In the genomic region with DNA sequence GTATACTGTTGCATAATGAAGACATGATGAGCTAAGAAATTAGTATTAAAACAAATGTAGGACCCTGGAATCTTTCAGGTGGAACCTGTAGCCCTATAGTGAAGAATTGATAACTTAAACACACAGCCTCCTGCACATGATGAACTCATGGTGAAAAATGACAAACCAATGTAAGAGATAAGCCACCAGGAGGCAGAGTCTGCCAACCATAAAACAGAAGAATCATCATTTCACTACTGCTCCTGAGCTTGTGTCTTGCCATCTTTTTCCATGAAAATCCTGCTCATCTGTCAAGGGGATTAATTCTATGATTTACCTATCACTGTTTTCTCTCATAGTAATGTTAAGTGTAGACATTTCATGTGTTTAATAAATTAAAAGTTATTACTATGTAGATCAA, we compare ENCODE assay signal across 9 cellular contexts.
DNase-seq lines count a peak whose midpoint lies in the region; ATAC-seq and TF ChIP-seq lines count a peak whose summit lies in the region.
"Had no signal": no experiment of that assay in that cellular context is flagged by ENCODE, and none has a peak within 500 bp of the region (broad histone marks: within the 10 kb centered on the region; RNA-seq: fewer than 3 reads in every experiment).

No MANE protein-coding gene starts in this region.

- no peak for ATAC-seq in stimulated activated effector memory CD8-positive, alpha-beta T cell treated with anti-CD3 and anti-CD28 coated beads, Interleukin-12 subunit alpha, Interleukin-12 subunit beta, amount 100 ng/mL, for 72 hours
- ATAC-seq in stimulated activated memory B cell treated with anti-CD40 and anti-IgM and Interleukin-4, amounts not matched to agents 10 μg/mL and 1 μg/mL and 100 μg/mL, for 72 hours: no peak

- no peak for TF ChIP-seq POLR2A in testis (IDR thresholded peaks at IDR 0.05)

- H3K9me3 Mint-ChIP-seq in stimulated activated effector memory CD8-positive, alpha-beta T cell treated with anti-CD3 and anti-CD28 coated beads, Interleukin-12 subunit alpha, Interleukin-12 subunit beta, amount 100 ng/mL, for 72 hours: peaks cover 15% of the 10 kb centered on the region
- H3K9me3 Mint-ChIP-seq in stimulated activated memory B cell treated with anti-CD40 and anti-IgM and Interleukin-4, amounts not matched to agents 10 μg/mL and 1 μg/mL and 100 μg/mL, for 72 hours: peaks cover 6% of the 10 kb centered on the region

- H3K27ac ChIP-seq in testis: no peak overlapping the region

- H3K27me3 Mint-ChIP-seq in stimulated activated memory B cell treated with anti-CD40 and anti-IgM and Interleukin-4, amounts not matched to agents 10 μg/mL and 1 μg/mL and 100 μg/mL, for 72 hours: no peaks in the 10 kb centered on the region
- H3K27me3 Mint-ChIP-seq: memory B cell had no signal

- no peak overlapping the region for H3K4me3 ChIP-seq in testis

- no peaks in the 10 kb centered on the region for H3K27me3 ChIP-seq in testis

- intact Hi-C loops in testis (cut with DNase I; ENCODE audit: low total_unique reads): no loop called here

- no peak overlapping the region for H3K27ac Mint-ChIP-seq in stimulated activated effector memory CD8-positive, alpha-beta T cell treated with anti-CD3 and anti-CD28 coated beads, Interleukin-12 subunit alpha, Interleukin-12 subunit beta, amount 100 ng/mL, for 72 hours
- no peak overlapping the region for H3K27ac Mint-ChIP-seq in stimulated activated memory B cell treated with anti-CD40 and anti-IgM and Interleukin-4, amounts not matched to agents 10 μg/mL and 1 μg/mL and 100 μg/mL, for 72 hours
- H3K27ac Mint-ChIP-seq: memory B cell had no signal

- no peaks in the 10 kb centered on the region for H3K4me1 Mint-ChIP-seq in stimulated activated effector memory CD8-positive, alpha-beta T cell treated with anti-CD3 and anti-CD28 coated beads, Interleukin-12 subunit alpha, Interleukin-12 subunit beta, amount 100 ng/mL, for 72 hours
- no peaks in the 10 kb centered on the region for H3K4me1 Mint-ChIP-seq in stimulated activated memory B cell treated with anti-CD40 and anti-IgM and Interleukin-4, amounts not matched to agents 10 μg/mL and 1 μg/mL and 100 μg/mL, for 72 hours
- H3K4me1 Mint-ChIP-seq: memory B cell had no signal

- TF ChIP-seq CTCF in testis (IDR thresholded peaks at IDR 0.05): peak; percentile 48 to 71 (median 54)

- no peaks in the 10 kb centered on the region for H3K36me3 Mint-ChIP-seq in stimulated activated effector memory CD8-positive, alpha-beta T cell treated with anti-CD3 and anti-CD28 coated beads, Interleukin-12 subunit alpha, Interleukin-12 subunit beta, amount 100 ng/mL, for 72 hours
- no peaks in the 10 kb centered on the region for H3K36me3 Mint-ChIP-seq in stimulated activated memory B cell treated with anti-CD40 and anti-IgM and Interleukin-4, amounts not matched to agents 10 μg/mL and 1 μg/mL and 100 μg/mL, for 72 hours
- H3K36me3 Mint-ChIP-seq: memory B cell had no signal

- no peak overlapping the region for H3K4me3 Mint-ChIP-seq in stimulated activated effector memory CD8-positive, alpha-beta T cell treated with anti-CD3 and anti-CD28 coated beads, Interleukin-12 subunit alpha, Interleukin-12 subunit beta, amount 100 ng/mL, for 72 hours
- H3K4me3 Mint-ChIP-seq in stimulated activated memory B cell treated with anti-CD40 and anti-IgM and Interleukin-4, amounts not matched to agents 10 μg/mL and 1 μg/mL and 100 μg/mL, for 72 hours: no peak overlapping the region
- H3K4me3 Mint-ChIP-seq: memory B cell had no signal

- H3K4me1 ChIP-seq in testis: no peaks in the 10 kb centered on the region

- no peaks in the 10 kb centered on the region for H3K9me3 ChIP-seq in testis

- peak; percentile 3 to 20 for DNase-seq in NCI-H2081 (lab: John Stamatoyannopoulos, UW)
- no peak for DNase-seq in NCI-H2081 treated with DMSO at 0.1 percent for 48 hours (lab: John Stamatoyannopoulos, UW)
- DNase-seq in SK-N-DZ (ENCODE audit: low spot score): peak; percentile 32
- DNase-seq in iPS DF 19.7 (ENCODE audit: low read depth, low spot score): peak; percentile 12
- peak; percentile 62 for DNase-seq in testis
- no peak for DNase-seq in stimulated activated effector memory CD8-positive, alpha-beta T cell treated with anti-CD3 and anti-CD28 coated beads, Interleukin-12 subunit alpha, Interleukin-12 subunit beta, amount 100 ng/mL, for 72 hours (ENCODE audit: low spot score in 2 of 2)
- DNase-seq in NCI-H2227 (lab: John Stamatoyannopoulos, UW; ENCODE audit: unreplicated experiment): no peak

- no peaks in the 10 kb centered on the region for H3K36me3 ChIP-seq in testis (ENCODE audit: low read depth, missing control alignments)

Comparison
In these comparisons a context has a peak if more than half of its experiments do, and no peak if none do; other contexts are left out.
1. DNase-seq: peak in NCI-H2081 (2 of 2), SK-N-DZ (single experiment), iPS DF 19.7 (single experiment) and testis (single experiment); none in NCI-H2081 treated with DMSO at 0.1 percent for 48 hours (single experiment), stimulated activated effector memory CD8-positive, alpha-beta T cell treated with anti-CD3 and anti-CD28 coated beads, Interleukin-12 subunit alpha, Interleukin-12 subunit beta, amount 100 ng/mL, for 72 hours (0 of 2) and NCI-H2227 (single experiment).